ENCODE assay signal across 1 cellular context in the genomic region with DNA sequence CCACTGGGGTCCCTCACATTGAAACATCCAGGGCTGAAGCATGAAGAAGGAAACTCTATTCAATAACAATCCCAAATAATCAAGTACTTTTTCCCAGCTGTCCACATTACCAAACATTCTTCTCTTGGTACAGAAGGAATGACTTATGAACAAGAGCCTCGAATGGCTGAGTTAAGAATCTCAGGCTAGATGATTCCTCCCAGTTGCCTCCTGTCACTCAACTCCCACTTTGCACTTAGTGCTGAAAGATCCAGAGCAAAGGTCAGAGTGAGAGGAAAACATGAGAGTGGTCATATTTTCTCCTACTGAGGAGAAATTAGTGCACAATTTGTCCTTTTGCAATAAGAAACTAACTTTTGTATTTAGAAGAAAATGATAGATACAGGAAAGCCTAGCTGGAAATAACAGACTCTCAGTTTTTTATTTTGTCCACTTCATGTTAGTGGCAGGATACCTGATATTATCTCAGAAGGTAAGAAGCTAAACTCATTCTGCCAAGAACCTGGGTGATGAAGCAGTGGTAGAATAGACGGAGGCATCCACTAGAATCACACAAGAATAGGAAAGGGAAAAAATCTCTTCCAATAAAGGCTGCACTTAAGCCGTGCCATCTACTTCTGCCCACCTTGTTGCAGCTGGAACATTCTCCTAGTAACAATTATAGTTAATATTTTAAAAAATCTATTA.
TF ChIP-seq lines count a peak whose summit lies in the region.

No MANE protein-coding gene starts in this region.

TF ChIP-seq in HepG2, 621 proteins besides CTCF, POLR2A, EP300 and RAD21:
- TF ChIP-seq, protein P1, sequence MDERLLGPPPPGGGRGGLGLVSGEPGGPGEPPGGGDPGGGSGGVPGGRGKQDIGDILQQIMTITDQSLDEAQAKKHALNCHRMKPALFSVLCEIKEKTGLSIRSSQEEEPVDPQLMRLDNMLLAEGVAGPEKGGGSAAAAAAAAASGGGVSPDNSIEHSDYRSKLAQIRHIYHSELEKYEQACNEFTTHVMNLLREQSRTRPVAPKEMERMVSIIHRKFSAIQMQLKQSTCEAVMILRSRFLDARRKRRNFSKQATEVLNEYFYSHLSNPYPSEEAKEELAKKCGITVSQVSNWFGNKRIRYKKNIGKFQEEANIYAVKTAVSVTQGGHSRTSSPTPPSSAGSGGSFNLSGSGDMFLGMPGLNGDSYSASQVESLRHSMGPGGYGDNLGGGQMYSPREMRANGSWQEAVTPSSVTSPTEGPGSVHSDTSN (CRISPR knock-in tag; IDR thresholded peaks at IDR 0.05), result peak; percentile 63; the same call in 1 of the 2 replicates
- no peak for TF ChIP-seq FOXO1 (CRISPR knock-in tag; IDR thresholded peaks at IDR 0.05)
